In genomic region chr2:85838641-85839040, GRCh38 we compare ENCODE assay signal across 1 cellular context.
TF ChIP-seq lines count a peak whose summit lies in the region.

No MANE protein-coding gene starts in this region.

TF ChIP-seq in K562, 482 proteins besides CTCF, POLR2A, EP300 and RAD21:
- TF ChIP-seq SMARCA5 (IDR thresholded peaks at IDR 0.05) (no peak), NFIC (IDR thresholded peaks at IDR 0.05) (no peak), RHOXF2B (CRISPR knock-in tag; conservative IDR thresholded peaks at IDR 0.05) (no peak), FOXA1 (IDR thresholded peaks at IDR 0.05; ENCODE audit: borderline replicate concordance) (no peak)
- TF ChIP-seq, protein P1, sequence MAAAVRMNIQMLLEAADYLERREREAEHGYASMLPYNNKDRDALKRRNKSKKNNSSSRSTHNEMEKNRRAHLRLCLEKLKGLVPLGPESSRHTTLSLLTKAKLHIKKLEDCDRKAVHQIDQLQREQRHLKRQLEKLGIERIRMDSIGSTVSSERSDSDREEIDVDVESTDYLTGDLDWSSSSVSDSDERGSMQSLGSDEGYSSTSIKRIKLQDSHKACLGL (CRISPR knock-in tag; IDR thresholded peaks at IDR 0.05; ENCODE audit: borderline replicate concordance, poor library complexity, severe bottlenecking): no peak
